In genomic region chr1:153520137-153520691, GRCh38 we compare ENCODE assay signal across 7 cellular contexts. TPM values are rescaled to one million over a fixed set of nuclear protein-coding genes. Genes with fewer than 3 reads are reported as not detected.
"Had no signal": no experiment of that assay in that cellular context is flagged by ENCODE, and none has a peak within 500 bp of the region (broad histone marks: within the 10 kb centered on the region; RNA-seq: fewer than 3 reads in every experiment).

No MANE protein-coding gene starts in this region.

RNA-seq across cellular contexts. Expression of gene S100A5, which starts 20.5 kb away (rescaled TPM):
- total RNA-seq: ascending aorta, breast epithelium, esophagus mucosa, gastrocnemius medialis, kidney epithelial cell, left ventricle myocardium superior, uterus had no signal

RNA-seq across cellular contexts. Expression of gene S100A3, which starts 28.8 kb away (rescaled TPM):
- total RNA-seq: ascending aorta had no signal

RNA-seq across cellular contexts. Expression of gene S100A2, which starts 45.4 kb away (rescaled TPM):
- total RNA-seq: ascending aorta had no signal
